ENCODE assay signal across 22 cellular contexts in genomic region chr7:137283147-137283546, GRCh38.
DNase-seq lines count a peak whose midpoint lies in the region; ATAC-seq and TF ChIP-seq lines count a peak whose summit lies in the region.
"Had no signal": no experiment of that assay in that cellular context is flagged by ENCODE, and none has a peak within 500 bp of the region (broad histone marks: within the 10 kb centered on the region; RNA-seq: fewer than 3 reads in every experiment).

No MANE protein-coding gene starts in this region.

- 80 to 85% methylated on average over 6 of the region's 6 CpGs for whole genome bisulfite sequencing in esophagus squamous epithelium, 2 donors

- no peaks in the 10 kb centered on the region for H3K27me3 Mint-ChIP-seq in brain

- H3K4me1 ChIP-seq in osteoblast (ENCODE audit: insufficient read depth, low read length) (no peaks in the 10 kb centered on the region), esophagus squamous epithelium (no peaks in the 10 kb centered on the region)

- peak overlapping the region in 4 of 5 experiments; percentile 83 to 94 (median 90) for H3K27ac Mint-ChIP-seq in brain

- H3K4me3 Mint-ChIP-seq in brain, result peak overlapping the region in 4 of 5 experiments; percentile 24 to 62 (median 32)

- H3K4me3 ChIP-seq in osteoblast (ENCODE audit: insufficient read depth, low read length) (no peak overlapping the region), esophagus squamous epithelium (no peak overlapping the region)

- H4K20me1 ChIP-seq in osteoblast (ENCODE audit: insufficient read depth, low read length), result no peaks in the 10 kb centered on the region

- peaks cover 54% of the 10 kb centered on the region for H3K4me1 Mint-ChIP-seq in brain

- TF ChIP-seq CTCF in brain (conservative IDR thresholded peaks at IDR 0.05) (no peak), osteoblast (IDR thresholded peaks at IDR 0.05; ENCODE audit: extremely low read depth, low read depth, low read length) (no peak), esophagus squamous epithelium (IDR thresholded peaks at IDR 0.05) (no peak)

- DNase-seq in G401 (ENCODE audit: low spot score), result peak; percentile 17
- peak; percentile 60 for DNase-seq in globus pallidus (ENCODE audit: low spot score)
- DNase-seq in osteoblast (ENCODE audit: insufficient read length, low spot score, missing footprints), result peak; percentile 29
- no peak for DNase-seq in esophagus squamous epithelium (lab: John Stamatoyannopoulos, UW)
- DNase-seq in DMS 273 treated with DMSO at 0.1 percent for 48 hours (lab: John Stamatoyannopoulos, UW), result no peak
- DNase-seq: 8988T, ACHN, Calu3, DMS153, Kasumi-1, NCI-H1092 treated with DMSO at 0.1 percent for 48 hours, NCI-H1436, NCI-H187 treated with DMSO at 0.1 percent for 48 hours, NCI-H446, NCI-H524 treated with DMSO at 0.1 percent for 48 hours, NCI-H774, PC-3, SK-N-SH had no signal

- TF ChIP-seq POLR2A in esophagus squamous epithelium (IDR thresholded peaks at IDR 0.05), result no peak

- ATAC-seq in GM18502 (IDR thresholded peaks at IDR 0.05; ENCODE audit: poor library complexity, unreplicated experiment) (no peak), HG03469 (IDR thresholded peaks at IDR 0.05; ENCODE audit: unreplicated experiment) (no peak)
- ATAC-seq: HCT116, PC-3 had no signal

- intact Hi-C loops in esophagus squamous epithelium (cut with DNase I), result no loop called here

- no peak overlapping the region for H3K4me2 ChIP-seq in osteoblast (ENCODE audit: insufficient read depth, low read length)
- H3K4me2 ChIP-seq: SK-N-SH had no signal

- in situ Hi-C loops in G401 (cut with HindIII; ENCODE audit: low sequenced_read_pairs), result no loop called here

- H3K27me3 ChIP-seq in osteoblast (ENCODE audit: insufficient read depth, low read length) (no peaks in the 10 kb centered on the region), esophagus squamous epithelium (no peaks in the 10 kb centered on the region)

- H3K9me3 ChIP-seq in osteoblast (ENCODE audit: low read depth, low read length), result no peaks in the 10 kb centered on the region
- no peaks in the 10 kb centered on the region for H3K9me3 ChIP-seq in esophagus squamous epithelium
- H3K9me3 ChIP-seq: SK-N-SH had no signal

- H3K36me3 ChIP-seq in osteoblast (ENCODE audit: insufficient read depth, low read length) (no peaks in the 10 kb centered on the region), esophagus squamous epithelium (no peaks in the 10 kb centered on the region)

- H3K27ac ChIP-seq in osteoblast (ENCODE audit: low read depth, low read length), result no peak overlapping the region
- H3K27ac ChIP-seq in esophagus squamous epithelium, result no peak overlapping the region

- no peak overlapping the region for H2AFZ ChIP-seq in osteoblast (ENCODE audit: low read length)

- H3K9me3 Mint-ChIP-seq in brain, result no peaks in the 10 kb centered on the region

- H3K36me3 Mint-ChIP-seq in brain, result peaks cover 43% of the 10 kb centered on the region

- no peaks in the 10 kb centered on the region for H3K79me2 ChIP-seq in osteoblast (ENCODE audit: insufficient read depth, low read length)

Comparison
In these comparisons a context has a peak if more than half of its experiments do, and no peak if none do; other contexts are left out.
1. DNase-seq: peak in G401 (single experiment), globus pallidus (single experiment) and osteoblast (single experiment); none in esophagus squamous epithelium (single experiment) and DMS 273 treated with DMSO at 0.1 percent for 48 hours (single experiment).